ENCODE assay signal across 8 cellular contexts in genomic region chr19:2944403-2944774, GRCh38. TPM values are rescaled to one million over a fixed set of nuclear protein-coding genes. Genes with fewer than 3 reads are reported as not detected.
A peak's percentile ranks its signal among the peaks of the same experiment; 100 is the strongest.
DNase-seq lines count a peak whose midpoint lies in the region; ATAC-seq and TF ChIP-seq lines count a peak whose summit lies in the region.

No MANE protein-coding gene starts in this region.

- in situ Hi-C loops in HAP-1 (cut with MboI; ENCODE audit: low sequenced_read_pairs) = no loop called here

- CTCF ChIA-PET in activated CD8-positive, alpha-beta T cell treated with anti-CD3 and anti-CD28 coated beads for 36 hours (lab: Charles Lee) = interaction anchor here (1.0 to 1.2 kb wide), 2 partner anchors 57 to 104 kb away, joined by 3 read pairs; partner anchors contain the start of gene ZNF555

- H3K36me3 ChIP-seq in HAP-1 (replicated peaks) = peaks cover 1% of the 10 kb centered on the region
- H3K36me3 ChIP-seq in iPS-18a (ENCODE audit: control insufficient read depth, low read depth, low read length) = peaks cover 3% of the 10 kb centered on the region

- H3K4me3 ChIP-seq in HAP-1 = peak overlapping the region; percentile 90
- peak overlapping the region; percentile 81 for H3K4me3 ChIP-seq in iPS-18a (ENCODE audit: low read length)

- H3K4me3 Mint-ChIP-seq in activated CD8-positive, alpha-beta T cell treated with anti-CD3 and anti-CD28 coated beads for 36 hours = peak overlapping the region; percentile 89
- peak overlapping the region; percentile 98 to 100 for H3K4me3 Mint-ChIP-seq in stimulated activated naive CD8-positive, alpha-beta T cell treated with anti-CD3 and anti-CD28 coated beads, Interleukin-15, amount 100 ng/mL, for 72 hours

- H3K27me3 Mint-ChIP-seq in activated CD8-positive, alpha-beta T cell treated with anti-CD3 and anti-CD28 coated beads for 36 hours = no peaks in the 10 kb centered on the region
- no peaks in the 10 kb centered on the region for H3K27me3 Mint-ChIP-seq in stimulated activated naive CD8-positive, alpha-beta T cell treated with anti-CD3 and anti-CD28 coated beads, Interleukin-15, amount 100 ng/mL, for 72 hours

- no peak overlapping the region for H3K27ac ChIP-seq in iPS-18a (ENCODE audit: low read length)

- peak overlapping the region; percentile 82 for H3K27ac Mint-ChIP-seq in activated CD8-positive, alpha-beta T cell treated with anti-CD3 and anti-CD28 coated beads for 36 hours
- peak overlapping the region; percentile 81 to 100 for H3K27ac Mint-ChIP-seq in stimulated activated naive CD8-positive, alpha-beta T cell treated with anti-CD3 and anti-CD28 coated beads, Interleukin-15, amount 100 ng/mL, for 72 hours

- H3K27me3 ChIP-seq in HAP-1 (ENCODE audit: low read depth) = no peaks in the 10 kb centered on the region
- no peaks in the 10 kb centered on the region for H3K27me3 ChIP-seq in iPS-18a (ENCODE audit: control insufficient read depth, insufficient read depth, low read length)

- DNase-seq in HAP-1 (ENCODE audit: low spot score in 2 of 2) = no peak
- DNase-seq in activated CD8-positive, alpha-beta T cell treated with anti-CD3 and anti-CD28 coated beads for 36 hours = no peak
- DNase-seq in stimulated activated naive CD8-positive, alpha-beta T cell treated with anti-CD3 and anti-CD28 coated beads, Interleukin-15, amount 100 ng/mL, for 72 hours = no peak
- no peak for DNase-seq in stimulated activated CD4-positive, alpha-beta T cell treated with anti-CD3 and anti-CD28 coated beads, Interleukin-12 subunit alpha, Interleukin-12 subunit beta, amount 100 ng/mL, for 4 hours

- intact Hi-C loops in activated CD8-positive, alpha-beta T cell treated with anti-CD3 and anti-CD28 coated beads for 36 hours (cut with micrococcal nuclease) = no loop called here

- peak overlapping the region; percentile 52 for H3K9ac ChIP-seq in iPS-18a (ENCODE audit: low read length)

- POLR2A ChIA-PET in activated CD8-positive, alpha-beta T cell treated with anti-CD3 and anti-CD28 coated beads for 36 hours (lab: Charles Lee) = interaction anchor here (0.7 kb wide), 1 partner anchor 326 kb away, joined by 3 read pairs; no protein-coding TSS in a partner anchor

- peaks cover 23% of the 10 kb centered on the region for H3K4me1 Mint-ChIP-seq in activated CD8-positive, alpha-beta T cell treated with anti-CD3 and anti-CD28 coated beads for 36 hours (ENCODE audit: low read depth)
- H3K4me1 Mint-ChIP-seq in stimulated activated naive CD8-positive, alpha-beta T cell treated with anti-CD3 and anti-CD28 coated beads, Interleukin-15, amount 100 ng/mL, for 72 hours = peaks cover 61% of the 10 kb centered on the region

- peaks cover 15% of the 10 kb centered on the region for H3K36me3 Mint-ChIP-seq in activated CD8-positive, alpha-beta T cell treated with anti-CD3 and anti-CD28 coated beads for 36 hours (ENCODE audit: low read depth)

- H3K4me1 ChIP-seq in HAP-1 = peaks cover 4% of the 10 kb centered on the region
- no peaks in the 10 kb centered on the region for H3K4me1 ChIP-seq in iPS-18a (ENCODE audit: control insufficient read depth, low read depth, low read length)

- H3K9me3 ChIP-seq in HAP-1 = no peaks in the 10 kb centered on the region
- H3K9me3 ChIP-seq in iPS-18a (ENCODE audit: control insufficient read depth, low read depth, low read length) = no peaks in the 10 kb centered on the region

- no peak for ATAC-seq in activated CD8-positive, alpha-beta T cell treated with anti-CD3 and anti-CD28 coated beads for 36 hours
- peak; percentile 40 for ATAC-seq in stimulated activated naive CD8-positive, alpha-beta T cell treated with anti-CD3 and anti-CD28 coated beads, Interleukin-15, amount 100 ng/mL, for 72 hours
- ATAC-seq in HG03159 (IDR thresholded peaks at IDR 0.05; ENCODE audit: unreplicated experiment) = no peak
- no peak for ATAC-seq in HG02759 (IDR thresholded peaks at IDR 0.05; ENCODE audit: unreplicated experiment)
- ATAC-seq in GM18517 (IDR thresholded peaks at IDR 0.05; ENCODE audit: unreplicated experiment) = no peak

- TF ChIP-seq CTCF in activated CD8-positive, alpha-beta T cell treated with anti-CD3 and anti-CD28 coated beads for 36 hours (IDR thresholded peaks at IDR 0.05) = no peak

- no peaks in the 10 kb centered on the region for H3K9me3 Mint-ChIP-seq in activated CD8-positive, alpha-beta T cell treated with anti-CD3 and anti-CD28 coated beads for 36 hours
- no peaks in the 10 kb centered on the region for H3K9me3 Mint-ChIP-seq in stimulated activated naive CD8-positive, alpha-beta T cell treated with anti-CD3 and anti-CD28 coated beads, Interleukin-15, amount 100 ng/mL, for 72 hours

RNA-seq across cellular contexts. Expression of gene ZNF77, which starts 0.4 kb away (rescaled TPM):
- total RNA-seq in activated CD8-positive, alpha-beta T cell treated with anti-CD3 and anti-CD28 coated beads for 36 hours = 1 to 10 TPM; 2.6 to 2.8 TPM

RNA-seq across cellular contexts. Expression of gene TLE6, which starts 33.0 kb away (rescaled TPM):
- 1 to 10 TPM; 3.5 to 5.1 TPM for total RNA-seq in activated CD8-positive, alpha-beta T cell treated with anti-CD3 and anti-CD28 coated beads for 36 hours

RNA-seq across cellular contexts. Expression of gene ZNF57, which starts 43.7 kb away (rescaled TPM):
- 1 to 10 TPM; 5.0 to 5.1 TPM for total RNA-seq in activated CD8-positive, alpha-beta T cell treated with anti-CD3 and anti-CD28 coated beads for 36 hours
